ENCODE assay signal across 7 cellular contexts in the genomic region with DNA sequence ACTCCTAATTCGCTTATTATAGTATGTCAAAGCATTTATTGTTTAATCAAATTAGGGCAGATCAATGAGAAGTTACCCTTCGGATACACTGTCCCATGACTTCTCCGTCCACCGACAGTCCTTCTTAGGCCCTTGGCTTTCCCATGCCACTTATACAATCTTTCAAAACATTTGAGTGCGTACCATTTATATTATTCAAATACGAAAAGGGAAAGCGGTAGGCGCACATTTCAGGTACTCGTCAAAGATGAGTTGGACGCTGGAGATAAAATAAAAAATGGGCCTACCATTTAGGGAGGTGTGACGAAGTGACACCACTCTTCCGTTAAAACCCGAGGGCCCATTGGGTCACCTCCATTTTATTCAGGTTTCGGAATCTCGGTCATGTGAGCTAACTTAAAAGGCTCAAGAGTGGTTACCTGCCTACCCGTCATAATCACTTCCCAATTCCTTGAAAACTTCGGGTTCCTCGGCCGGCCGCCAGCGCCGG. TPM values are rescaled to one million over a fixed set of nuclear protein-coding genes. Genes with fewer than 3 reads are reported as not detected.
DNase-seq lines count a peak whose midpoint lies in the region; ATAC-seq, FAIRE-seq and TF ChIP-seq lines count a peak whose summit lies in the region.

No MANE protein-coding gene starts in this region.

- TF ChIP-seq CTCF in D721Med (IDR thresholded peaks at IDR 0.05; ENCODE audit: insufficient read depth, missing control alignments): no peak

- no peaks in the 10 kb centered on the region for H3K36me3 Mint-ChIP-seq in activated naive CD8-positive, alpha-beta T cell
- H3K36me3 Mint-ChIP-seq in immature natural killer cell: no peaks in the 10 kb centered on the region

- FAIRE-seq in D721Med (lab: Jason Lieb, UNC): no peak

- no peaks in the 10 kb centered on the region for H3K27me3 Mint-ChIP-seq in activated naive CD8-positive, alpha-beta T cell
- peaks cover 4 to 7% (median 7%) of the 10 kb centered on the region in 3 donors for H3K27me3 Mint-ChIP-seq in immature natural killer cell (ENCODE audit: low read depth in 3 of 3)

- peak overlapping the region; percentile 99 for H3K27ac Mint-ChIP-seq in activated naive CD8-positive, alpha-beta T cell
- peak overlapping the region; percentile 97 to 100 (median 99) for H3K27ac Mint-ChIP-seq in immature natural killer cell

- H3K4me1 Mint-ChIP-seq in activated naive CD8-positive, alpha-beta T cell (ENCODE audit: low read depth): peaks cover 17% of the 10 kb centered on the region
- H3K4me1 Mint-ChIP-seq in immature natural killer cell: peaks cover 18 to 21% of the 10 kb centered on the region in 2 donors

- ATAC-seq in GM19328 (IDR thresholded peaks at IDR 0.05; ENCODE audit: unreplicated experiment) (peak; percentile 4), HG03060 (IDR thresholded peaks at IDR 0.05; ENCODE audit: low read depth, unreplicated experiment) (peak; percentile 4)

- peak overlapping the region; percentile 81 for H3K27ac ChIP-seq in temporal lobe (ENCODE audit: low read depth, low read length)

- DNase-seq in immature natural killer cell: no peak
- DNase-seq in D721Med (ENCODE audit: insufficient read length, low spot score): no peak
- no peak for DNase-seq in superior temporal gyrus (ENCODE audit: extremely low spot score)

- H3K4me3 Mint-ChIP-seq in activated naive CD8-positive, alpha-beta T cell: peak overlapping the region; percentile 95
- H3K4me3 Mint-ChIP-seq in immature natural killer cell: peak overlapping the region; percentile 95 to 99 (median 96)

- no peaks in the 10 kb centered on the region for H3K9me3 Mint-ChIP-seq in activated naive CD8-positive, alpha-beta T cell (ENCODE audit: low read depth)
- no peaks in the 10 kb centered on the region for H3K9me3 Mint-ChIP-seq in immature natural killer cell

RNA-seq across cellular contexts. Expression of a gene that starts 0.5 kb away (rescaled TPM):
- 1 to 10 TPM in 2 of 3 donors, not detected in 1; 4.1 to 5.4 TPM for polyA plus RNA-seq in immature natural killer cell
- total RNA-seq in temporal lobe: 6.1 TPM

RNA-seq across cellular contexts. Expression of a gene that starts 33.5 kb away (rescaled TPM):
- polyA plus RNA-seq in immature natural killer cell: 100 to 1,000 TPM; 218 to 469 (median 234) TPM
- 100 TPM for total RNA-seq in temporal lobe
